In the genomic region with DNA sequence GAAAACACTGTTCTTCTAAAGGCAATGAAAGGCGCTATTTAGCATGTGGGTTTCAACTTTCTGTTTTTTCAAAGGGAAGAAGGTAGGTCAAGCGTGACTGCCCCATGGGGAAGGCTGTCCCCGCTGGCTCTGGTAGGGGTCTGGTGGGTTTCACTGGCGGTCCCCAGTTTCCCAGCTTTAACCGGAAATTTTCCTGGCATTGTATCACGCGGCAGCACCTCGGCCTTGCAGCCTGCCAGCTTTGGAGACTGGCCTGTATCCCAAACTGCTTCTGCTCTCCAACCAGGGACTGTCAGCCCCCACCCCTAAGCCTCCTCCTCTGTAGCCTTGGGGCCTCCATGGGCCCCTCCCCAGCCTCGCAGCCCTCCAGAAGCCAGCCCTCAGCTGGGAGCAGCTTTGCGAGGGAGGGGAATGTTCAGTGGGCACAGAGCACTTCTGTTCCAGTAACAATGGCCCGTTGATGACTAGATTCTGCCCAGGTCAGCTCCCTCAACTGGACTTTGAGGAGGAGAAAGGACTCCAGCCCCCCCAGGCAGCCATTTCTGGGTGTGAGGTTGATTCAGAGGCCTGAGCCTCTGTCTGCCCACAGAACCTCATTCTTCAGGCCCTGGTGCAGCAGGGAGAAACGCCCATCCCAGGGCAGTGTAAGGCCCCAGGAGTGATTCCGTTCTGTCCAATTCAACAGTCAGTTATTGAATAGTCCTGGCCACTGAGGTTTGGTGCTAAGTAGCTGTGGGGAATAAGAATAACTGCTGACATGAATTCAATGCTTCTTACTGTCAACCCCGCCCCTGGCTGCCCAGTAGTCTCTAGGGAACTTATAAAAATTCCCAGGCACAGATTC, we compare ENCODE assay signal across 10 cellular contexts. TPM values are rescaled to one million over a fixed set of nuclear protein-coding genes. Genes with fewer than 3 reads are reported as not detected.
A peak's percentile ranks its signal among the peaks of the same experiment; 100 is the strongest.
DNase-seq lines count a peak whose midpoint lies in the region; ATAC-seq, FAIRE-seq and TF ChIP-seq lines count a peak whose summit lies in the region.
"Had no signal": no experiment of that assay in that cellular context is flagged by ENCODE, and none has a peak within 500 bp of the region (broad histone marks: within the 10 kb centered on the region; RNA-seq: fewer than 3 reads in every experiment).

No MANE protein-coding gene starts in this region.

- H3K27ac Mint-ChIP-seq in astrocyte (ENCODE audit: unreplicated experiment) = peak overlapping the region; percentile 80
- H3K27ac Mint-ChIP-seq: activated naive CD8-positive, alpha-beta T cell treated with anti-CD3 and anti-CD28 coated beads, Interleukin-2, amount 10 ng/mL, durations not matched to agents 7 days and 5 days had no signal

- FAIRE-seq in astrocyte (lab: Jason Lieb, UNC) = no peak

- H3K36me3 ChIP-seq in astrocyte (ENCODE audit: insufficient read depth, low read length) = no peaks in the 10 kb centered on the region

- H3K4me1 ChIP-seq in astrocyte (ENCODE audit: insufficient read depth, low read length) (peaks cover 57% of the 10 kb centered on the region), right cardiac atrium (ENCODE audit: control insufficient read depth, insufficient read depth, low read length) (peaks cover 57% of the 10 kb centered on the region)

- no peak overlapping the region for H3K4me3 Mint-ChIP-seq in astrocyte (ENCODE audit: unreplicated experiment)
- H3K4me3 Mint-ChIP-seq: activated naive CD8-positive, alpha-beta T cell treated with anti-CD3 and anti-CD28 coated beads, Interleukin-2, amount 10 ng/mL, durations not matched to agents 7 days and 5 days had no signal

- peaks cover 67% of the 10 kb centered on the region for H3K4me1 Mint-ChIP-seq in astrocyte (ENCODE audit: low read depth, unreplicated experiment)

- no peak overlapping the region for H3K4me3 ChIP-seq in astrocyte (ENCODE audit: insufficient read depth, low read depth, low read length)
- H3K4me3 ChIP-seq in right cardiac atrium (ENCODE audit: low read length) = no peak overlapping the region

- peaks cover 77% of the 10 kb centered on the region for H3K79me2 ChIP-seq in astrocyte (ENCODE audit: insufficient read depth, low read length)

- no peaks in the 10 kb centered on the region for H3K9me3 ChIP-seq in astrocyte (ENCODE audit: insufficient read depth, low read depth, low read length)
- no peaks in the 10 kb centered on the region for H3K9me3 ChIP-seq in right cardiac atrium (ENCODE audit: control insufficient read depth, low read length)

- H3K9ac ChIP-seq in astrocyte (ENCODE audit: low read length) = peak overlapping the region; percentile 55

- peak overlapping the region; percentile 53 for H2AFZ ChIP-seq in astrocyte (ENCODE audit: low read depth, low read length)

- peaks cover 43% of the 10 kb centered on the region for H4K20me1 ChIP-seq in astrocyte (ENCODE audit: insufficient read depth, low read length)

- peak; percentile 44 to 53 for ATAC-seq in right cardiac atrium

- intact Hi-C loops in right cardiac atrium (cut with DNase I) = no loop called here

- peak overlapping the region; percentile 57 for H3K4me2 ChIP-seq in astrocyte (ENCODE audit: low read length)

- 31% methylated on average over 14 of the region's 14 CpGs for WGBS in right cardiac atrium

- H3K27me3 ChIP-seq in astrocyte (ENCODE audit: insufficient read depth, low read length) (no peaks in the 10 kb centered on the region), right cardiac atrium (ENCODE audit: control insufficient read depth, insufficient read depth) (no peaks in the 10 kb centered on the region)

- H3K9me3 Mint-ChIP-seq in astrocyte (ENCODE audit: unreplicated experiment) = no peaks in the 10 kb centered on the region
- H3K9me3 Mint-ChIP-seq: activated naive CD8-positive, alpha-beta T cell treated with anti-CD3 and anti-CD28 coated beads, Interleukin-2, amount 10 ng/mL, durations not matched to agents 7 days and 5 days had no signal

- DNase-seq in COLO829 (ENCODE audit: low spot score) = peak; percentile 91
- peak; percentile 70 for DNase-seq in astrocyte (ENCODE audit: low read depth)
- DNase-seq in right cardiac atrium = peak; percentile 42 to 76 (median 75)
- DNase-seq in putamen (ENCODE audit: low spot score) = peak; percentile 96
- DNase-seq in NCI-H2081 treated with DMSO at 0.1 percent for 48 hours (lab: John Stamatoyannopoulos, UW) = no peak
- no peak for DNase-seq in LoVo (ENCODE audit: low spot score)
- DNase-seq in NK-92 treated with Interleukin-12 subunit alpha and Interleukin-12 subunit beta, amount 100 ng/mL, for 24 hours (lab: John Stamatoyannopoulos, UW) = no peak
- DNase-seq in NK-92 (lab: John Stamatoyannopoulos, UW; ENCODE audit: unreplicated experiment) = no peak
- DNase-seq: activated naive CD8-positive, alpha-beta T cell treated with anti-CD3 and anti-CD28 coated beads, Interleukin-2, amount 10 ng/mL, durations not matched to agents 7 days and 5 days; Calu3 had no signal

- H3K27ac ChIP-seq in astrocyte (ENCODE audit: low read depth, low read length) (peak overlapping the region; percentile 46), right cardiac atrium (ENCODE audit: low read length) (peak overlapping the region; percentile 73)

- H3K36me3 Mint-ChIP-seq in astrocyte (ENCODE audit: low read depth, unreplicated experiment) = peaks cover 5% of the 10 kb centered on the region
- H3K36me3 Mint-ChIP-seq: activated naive CD8-positive, alpha-beta T cell treated with anti-CD3 and anti-CD28 coated beads, Interleukin-2, amount 10 ng/mL, durations not matched to agents 7 days and 5 days had no signal

- TF ChIP-seq CTCF in astrocyte (IDR thresholded peaks at IDR 0.05; ENCODE audit: insufficient read depth, low read depth, low read length) = no peak

- no peaks in the 10 kb centered on the region for H3K27me3 Mint-ChIP-seq in astrocyte (ENCODE audit: low read depth, unreplicated experiment)
- H3K27me3 Mint-ChIP-seq: activated naive CD8-positive, alpha-beta T cell treated with anti-CD3 and anti-CD28 coated beads, Interleukin-2, amount 10 ng/mL, durations not matched to agents 7 days and 5 days had no signal

RNA-seq across cellular contexts. Expression of gene CHST3, which starts 17.1 kb away (rescaled TPM):
- 42.9 and 43.5 TPM in 2 replicates for total RNA-seq in astrocyte
- total RNA-seq in right cardiac atrium = 10 to 100 TPM; 19.8 to 37.0 (median 23.3) TPM
- 14.9 TPM for polyA plus RNA-seq in right cardiac atrium
- total RNA-seq: activated naive CD8-positive, alpha-beta T cell treated with anti-CD3 and anti-CD28 coated beads, Interleukin-2, amount 10 ng/mL, durations not matched to agents 7 days and 5 days had no signal

Comparison
In these comparisons a context has a peak if more than half of its experiments do, and no peak if none do; other contexts are left out.
1. DNase-seq: peak in COLO829 (single experiment), astrocyte (single experiment), right cardiac atrium (3 of 3) and putamen (single experiment); none in NCI-H2081 treated with DMSO at 0.1 percent for 48 hours (single experiment), LoVo (single experiment), NK-92 treated with Interleukin-12 subunit alpha and Interleukin-12 subunit beta, amount 100 ng/mL, for 24 hours (single experiment) and NK-92 (single experiment).